9 cellular contexts compared by ENCODE assay signal in the genomic region with DNA sequence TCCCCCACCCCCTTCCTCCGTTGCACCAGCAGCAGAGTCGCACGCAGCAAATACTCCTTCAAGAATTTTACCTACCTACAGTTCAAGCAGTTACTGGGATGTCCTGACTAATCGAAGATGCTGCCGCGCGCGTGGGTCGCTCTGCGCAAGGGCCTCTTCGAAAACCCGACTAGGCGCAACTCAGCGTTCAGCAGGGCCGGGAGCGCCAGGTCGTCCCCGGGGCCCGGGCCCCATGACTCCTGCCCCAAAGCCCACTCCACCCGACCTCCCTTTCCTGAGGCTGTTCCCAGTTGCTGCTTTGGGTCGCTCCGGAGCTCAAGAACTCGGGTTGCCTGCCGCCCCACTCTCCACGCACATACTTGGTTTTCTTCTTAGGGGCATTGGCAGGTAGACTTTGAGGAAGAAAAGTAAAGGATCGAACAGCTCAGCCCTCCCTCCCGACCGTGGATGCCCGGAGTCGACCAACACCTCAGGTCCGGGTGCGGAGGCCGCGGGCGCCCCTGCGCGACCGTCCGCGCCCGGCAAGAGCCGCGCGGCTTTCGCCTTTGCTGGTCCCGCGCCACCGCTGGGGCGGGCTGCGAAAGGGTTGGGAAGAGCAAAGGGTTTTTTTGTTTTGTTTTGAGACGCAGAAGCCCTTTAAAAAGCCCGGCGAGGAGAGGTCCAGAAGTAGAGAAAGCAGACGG. TPM values are rescaled to one million over a fixed set of nuclear protein-coding genes. Genes with fewer than 3 reads are reported as not detected.
A peak's percentile ranks its signal among the peaks of the same experiment; 100 is the strongest.
DNase-seq lines count a peak whose midpoint lies in the region; ATAC-seq and TF ChIP-seq lines count a peak whose summit lies in the region.
"Had no signal": no experiment of that assay in that cellular context is flagged by ENCODE, and none has a peak within 500 bp of the region (broad histone marks: within the 10 kb centered on the region; RNA-seq: fewer than 3 reads in every experiment).

No MANE protein-coding gene starts in this region.

- H3K27ac Mint-ChIP-seq in Calu3 (ENCODE audit: unreplicated experiment): peak overlapping the region; percentile 78

- peak overlapping the region; percentile 69 for H3K9ac ChIP-seq in mucosa of stomach (ENCODE audit: low read length)

- no peaks in the 10 kb centered on the region for H3K36me3 ChIP-seq in mucosa of stomach (ENCODE audit: control insufficient read depth, insufficient read depth, low read length)

- ATAC-seq in GM21717 (IDR thresholded peaks at IDR 0.05; ENCODE audit: unreplicated experiment) (no peak), GM18907 (IDR thresholded peaks at IDR 0.05; ENCODE audit: unreplicated experiment) (no peak)

- H3K9me3 Mint-ChIP-seq in Calu3 (ENCODE audit: low read depth, unreplicated experiment): no peaks in the 10 kb centered on the region

- intact Hi-C loops in Calu3 (cut with micrococcal nuclease; ENCODE audit: unreplicated experiment): loop anchor here (10.0 kb wide), 2 partner anchors 150 to 380 kb away; no protein-coding TSS in a partner anchor

- H3K4me3 ChIP-seq in LNCaP clone FGC (ENCODE audit: low read depth, low read length) (no peak overlapping the region), mucosa of stomach (ENCODE audit: low read length) (peak overlapping the region; percentile 38)

- TF ChIP-seq CTCF in Calu3 (IDR thresholded peaks at IDR 0.05; ENCODE audit: unreplicated experiment): no peak
- peak; percentile 11; the same call in 1 of the 2 replicates for TF ChIP-seq CTCF in LNCaP clone FGC (IDR thresholded peaks at IDR 0.05; ENCODE audit: control insufficient read depth, extremely low read depth, insufficient read depth)

- peaks cover 62% of the 10 kb centered on the region for H3K27me3 ChIP-seq in mucosa of stomach (ENCODE audit: control insufficient read depth, insufficient read depth, low read length)

- peak overlapping the region; percentile 85 for H3K4me3 Mint-ChIP-seq in Calu3 (ENCODE audit: low read depth, unreplicated experiment)

- no peaks in the 10 kb centered on the region for H3K9me3 ChIP-seq in mucosa of stomach (ENCODE audit: control insufficient read depth, low read length)

- DNase-seq in Calu3 (peak; percentile 36), LNCaP clone FGC (ENCODE audit: low read depth) (no peak), dermis blood vessel endothelial cell (peak; percentile 74), A172 (ENCODE audit: low spot score) (no peak), NCI-H187 (lab: John Stamatoyannopoulos, UW) (no peak)

- H3K4me1 ChIP-seq in mucosa of stomach (ENCODE audit: control insufficient read depth, insufficient read depth, low read length): peaks cover 28% of the 10 kb centered on the region

- no TSS peak for BruUV-seq in Calu3 (replicated peaks; lab: Mats Ljungman, UMichigan)

- H3K4me1 Mint-ChIP-seq in Calu3 (ENCODE audit: low read depth, unreplicated experiment): peaks cover 10% of the 10 kb centered on the region

- peaks cover 62% of the 10 kb centered on the region for H3K36me3 Mint-ChIP-seq in Calu3 (ENCODE audit: insufficient read depth, unreplicated experiment)

- no peaks in the 10 kb centered on the region for H3K27me3 Mint-ChIP-seq in Calu3 (ENCODE audit: unreplicated experiment)

- CTCF ChIA-PET in Calu3 (lab: Charles Lee): interaction anchor here (0.5 to 2.6 kb wide), 5 partner anchors 9 to 773 kb away, joined by 3 to 10 read pairs (median 3); no protein-coding TSS in a partner anchor

RNA-seq across cellular contexts. Expression of a gene that starts 1.9 kb away (rescaled TPM):
- 23.0 and 24.8 TPM in 2 replicates for total RNA-seq in Calu3 (2022)
- total RNA-seq in dermis blood vessel endothelial cell: 67.3 and 162 TPM in 2 replicates
- 3.8 and 5.0 TPM in 2 replicates for total RNA-seq in A172 (2014; rRNA removed; shearing (Covaris generic))
- total RNA-seq: NCI-H460 had no signal

Comparison
In these comparisons a context has a peak if more than half of its experiments do, and no peak if none do; other contexts are left out.
1. DNase-seq: peak in Calu3 (single experiment) and dermis blood vessel endothelial cell (single experiment); none in LNCaP clone FGC (single experiment), A172 (single experiment) and NCI-H187 (0 of 2).